12 cellular contexts compared by ENCODE assay signal in genomic region chr4:73187325-73187724, GRCh38.
A peak's percentile ranks its signal among the peaks of the same experiment; 100 is the strongest.
DNase-seq lines count a peak whose midpoint lies in the region; ATAC-seq, FAIRE-seq and TF ChIP-seq lines count a peak whose summit lies in the region.
"Had no signal": no experiment of that assay in that cellular context is flagged by ENCODE, and none has a peak within 500 bp of the region (broad histone marks: within the 10 kb centered on the region; RNA-seq: fewer than 3 reads in every experiment).

No MANE protein-coding gene starts in this region.

- no peak overlapping the region for H3K4me3 Mint-ChIP-seq in activated CD4-positive, alpha-beta memory T cell treated with anti-CD3 and anti-CD28 coated beads for 36 hours
- no peak overlapping the region for H3K4me3 Mint-ChIP-seq in CD4-positive, alpha-beta T cell

- dilution Hi-C loops in endothelial cell of umbilical vein (cut with MboI; ENCODE audit: extremely low pct_ligation_motif_present, low sequenced_read_pairs): no loop called here

- H3K4me1 ChIP-seq in A673 (ENCODE audit: insufficient read depth, low read length, poor library complexity, severe bottlenecking): no peaks in the 10 kb centered on the region
- peaks cover 18% of the 10 kb centered on the region for H3K4me1 ChIP-seq in endothelial cell of umbilical vein (ENCODE audit: control insufficient read depth, extremely low read depth, insufficient read depth, low read length)
- H3K4me1 ChIP-seq: colonic mucosa had no signal

- ATAC-seq in GM21367 (IDR thresholded peaks at IDR 0.05; ENCODE audit: unreplicated experiment): peak; percentile 80
- ATAC-seq in CD4-positive, alpha-beta T cell (ENCODE audit: poor library complexity): no peak

- H3K9me3 ChIP-seq in A673 (ENCODE audit: low read depth, low read length, poor library complexity, severe bottlenecking) (no peaks in the 10 kb centered on the region), endothelial cell of umbilical vein (replicated peaks; ENCODE audit: control insufficient read depth, insufficient read depth, low read length) (no peaks in the 10 kb centered on the region), WERI-Rb-1 (ENCODE audit: severe bottlenecking) (no peaks in the 10 kb centered on the region)
- H3K9me3 ChIP-seq in CD4-positive, alpha-beta T cell (ENCODE audit: control insufficient read depth, low read length): no peaks in the 10 kb centered on the region
- H3K9me3 ChIP-seq: colonic mucosa had no signal

- H3K4me2 ChIP-seq in endothelial cell of umbilical vein (ENCODE audit: insufficient read depth, low read length): peak overlapping the region; percentile 92

- no TSS peak for BruUV-seq in A673 (replicated peaks; lab: Mats Ljungman, UMichigan)
- BruUV-seq in endothelial cell of umbilical vein (replicated peaks; lab: Mats Ljungman, UMichigan): no TSS peak

- in situ Hi-C loops in KBM-7 (cut with MboI; ENCODE audit: low pct_unique_long_range_greater_than_20kb, low sequenced_read_pairs): no loop called here

- H3K27me3 ChIP-seq in A673 (replicated peaks; ENCODE audit: insufficient read depth, low read depth, low read length, poor library complexity) (no peaks in the 10 kb centered on the region), endothelial cell of umbilical vein (ENCODE audit: control insufficient read depth in 2 of 2, insufficient read depth in 2 of 2, low read length in 2 of 2) (no peaks in the 10 kb centered on the region), WERI-Rb-1 (ENCODE audit: insufficient read depth, low read depth, severe bottlenecking) (no peaks in the 10 kb centered on the region)
- no peaks in the 10 kb centered on the region for H3K27me3 ChIP-seq in CD4-positive, alpha-beta T cell (ENCODE audit: control insufficient read depth, insufficient read depth, low read length)
- H3K27me3 ChIP-seq: colonic mucosa had no signal

- peaks cover 29% of the 10 kb centered on the region for H3K36me3 Mint-ChIP-seq in activated CD4-positive, alpha-beta memory T cell treated with anti-CD3 and anti-CD28 coated beads for 36 hours
- peaks cover 50% of the 10 kb centered on the region for H3K36me3 Mint-ChIP-seq in CD4-positive, alpha-beta T cell (ENCODE audit: low read depth)

- H3K9me1 ChIP-seq in endothelial cell of umbilical vein (replicated peaks; ENCODE audit: control insufficient read depth, extremely low read depth, insufficient read depth, low read length): no peaks in the 10 kb centered on the region

- H3K27ac ChIP-seq in A673 (ENCODE audit: low read depth, low read length, poor library complexity, severe bottlenecking) (no peak overlapping the region), endothelial cell of umbilical vein (ENCODE audit: insufficient read depth, low read depth, low read length) (peak overlapping the region; percentile 73), WERI-Rb-1 (no peak overlapping the region)
- H3K27ac ChIP-seq in CD4-positive, alpha-beta T cell (ENCODE audit: low read depth, low read length): no peak overlapping the region
- H3K27ac ChIP-seq: colonic mucosa had no signal

- TF ChIP-seq CTCF in A673 (conservative IDR thresholded peaks at IDR 0.05; ENCODE audit: low read depth, low read length) (no peak), endothelial cell of umbilical vein (IDR thresholded peaks at IDR 0.05; ENCODE audit: extremely low read depth in 1 of 2, insufficient read depth in 1 of 2, low read depth in 1 of 2, low read length in 2 of 2) (no peak), WERI-Rb-1 (IDR thresholded peaks at IDR 0.05; ENCODE audit: low read depth, low read length) (no peak)
- no peak for TF ChIP-seq CTCF in CD4-positive, alpha-beta T cell (IDR thresholded peaks at IDR 0.05)

- peaks cover 2% of the 10 kb centered on the region for H4K20me1 ChIP-seq in endothelial cell of umbilical vein (replicated peaks; ENCODE audit: control insufficient read depth, extremely low read depth, insufficient read depth, low read length)

- intact Hi-C loops in A673 (cut with micrococcal nuclease; ENCODE audit: unreplicated experiment): no loop called here
- intact Hi-C loops in endothelial cell of umbilical vein (cut with micrococcal nuclease): loop anchor here (1.0 to 2.0 kb wide), 2 partner anchors 35 to 70 kb away; no protein-coding TSS in a partner anchor
- intact Hi-C loops in activated CD4-positive, alpha-beta memory T cell treated with anti-CD3 and anti-CD28 coated beads for 36 hours (cut with micrococcal nuclease): no loop called here
- intact Hi-C loops in CD4-positive, alpha-beta T cell (cut with DNase I, micrococcal nuclease): no loop called here

- no peaks in the 10 kb centered on the region for H3K36me3 ChIP-seq in A673 (ENCODE audit: insufficient read depth, low read length, poor library complexity, severe bottlenecking)
- H3K36me3 ChIP-seq in endothelial cell of umbilical vein (ENCODE audit: control insufficient read depth in 2 of 2, extremely low read depth in 1 of 2, insufficient read depth in 2 of 2, low read length in 2 of 2): no peaks in the 10 kb centered on the region
- peaks cover 5% of the 10 kb centered on the region; the same call in 1 of the 2 replicates for H3K36me3 ChIP-seq in WERI-Rb-1
- H3K36me3 ChIP-seq: colonic mucosa had no signal

- peak overlapping the region; percentile 75 for H3K9ac ChIP-seq in endothelial cell of umbilical vein (replicated peaks; ENCODE audit: extremely low read depth, insufficient read depth, low read length)

- FAIRE-seq in endothelial cell of umbilical vein (lab: Jason Lieb, UNC): peak; percentile 70

- POLR2A ChIA-PET in A673 (lab: Charles Lee; ENCODE audit: low non-redundant PET): no interaction called here
- POLR2A ChIA-PET in endothelial cell of umbilical vein (lab: Charles Lee): no interaction called here
- POLR2A ChIA-PET in activated CD4-positive, alpha-beta memory T cell treated with anti-CD3 and anti-CD28 coated beads for 36 hours (lab: Charles Lee): no interaction called here
- POLR2A ChIA-PET in CD4-positive, alpha-beta T cell (lab: Charles Lee): no interaction called here

- TF ChIP-seq POLR2A in endothelial cell of umbilical vein (IDR thresholded peaks at IDR 0.05; ENCODE audit: low read depth, low read length): peak; percentile 15

- no peaks in the 10 kb centered on the region for H3K9me3 Mint-ChIP-seq in activated CD4-positive, alpha-beta memory T cell treated with anti-CD3 and anti-CD28 coated beads for 36 hours
- H3K9me3 Mint-ChIP-seq in CD4-positive, alpha-beta T cell: no peaks in the 10 kb centered on the region

- DNase-seq in A673 (ENCODE audit: low spot score) (peak; percentile 6), KBM-7 (peak; percentile 24), endothelial cell of umbilical vein (ENCODE audit: low read depth, low spot score) (peak; percentile 92), WERI-Rb-1 (no peak)
- no peak for DNase-seq in central memory CD4-positive, alpha-beta T cell
- no peak for DNase-seq in activated CD4-positive, alpha-beta memory T cell treated with anti-CD3 and anti-CD28 coated beads for 36 hours
- DNase-seq in CD4-positive, alpha-beta T cell: no peak
- DNase-seq: activated CD8-positive, alpha-beta memory T cell treated with anti-CD3 and anti-CD28 coated beads, Interleukin-2, amount 50 U/mL, for 4 hours; C1 segment of cervical spinal cord; colonic mucosa; NCI-H2107 had no signal

- H3K27me3 Mint-ChIP-seq in activated CD4-positive, alpha-beta memory T cell treated with anti-CD3 and anti-CD28 coated beads for 36 hours: no peaks in the 10 kb centered on the region
- no peaks in the 10 kb centered on the region for H3K27me3 Mint-ChIP-seq in CD4-positive, alpha-beta T cell

- CTCF ChIA-PET in A673 (lab: Charles Lee) (no interaction called here), endothelial cell of umbilical vein (lab: Charles Lee) (interaction anchor here (0.9 kb wide), 1 partner anchor 70 kb away, joined by 3 read pairs; no protein-coding TSS in a partner anchor)
- CTCF ChIA-PET in activated CD4-positive, alpha-beta memory T cell treated with anti-CD3 and anti-CD28 coated beads for 36 hours (lab: Charles Lee): no interaction called here
- CTCF ChIA-PET in CD4-positive, alpha-beta T cell (lab: Charles Lee): no interaction called here

- no peak overlapping the region for H2AFZ ChIP-seq in endothelial cell of umbilical vein (ENCODE audit: low read depth, low read length)

- peaks cover 73% of the 10 kb centered on the region for H3K79me2 ChIP-seq in endothelial cell of umbilical vein (ENCODE audit: control insufficient read depth, insufficient read depth, low read length)

- no peak overlapping the region for H3K27ac Mint-ChIP-seq in activated CD4-positive, alpha-beta memory T cell treated with anti-CD3 and anti-CD28 coated beads for 36 hours
- H3K27ac Mint-ChIP-seq in CD4-positive, alpha-beta T cell: no peak overlapping the region

- H3K4me3 ChIP-seq in A673 (ENCODE audit: low read depth, low read length, poor library complexity, severe bottlenecking): no peak overlapping the region
- H3K4me3 ChIP-seq in endothelial cell of umbilical vein (replicated peaks in 1 of 3; ENCODE audit: insufficient read depth in 1 of 3, low read depth in 1 of 3, low read length in 3 of 3): peak overlapping the region in 1 of 3 experiments; percentile 53
- H3K4me3 ChIP-seq in WERI-Rb-1 (ENCODE audit: low read depth, low read length): no peak overlapping the region
- H3K4me3 ChIP-seq: colonic mucosa had no signal

- H3K4me1 Mint-ChIP-seq in activated CD4-positive, alpha-beta memory T cell treated with anti-CD3 and anti-CD28 coated beads for 36 hours (ENCODE audit: low read depth): peaks cover 30% of the 10 kb centered on the region
- H3K4me1 Mint-ChIP-seq in CD4-positive, alpha-beta T cell (ENCODE audit: low read depth): peaks cover 41% of the 10 kb centered on the region

TF ChIP-seq in endothelial cell of umbilical vein, 7 proteins besides CTCF, POLR2A, EP300 and RAD21:
- TF ChIP-seq FOS (IDR thresholded peaks at IDR 0.05; ENCODE audit: borderline replicate concordance, insufficient read depth, low read length) (peak; percentile 32), GATA2 (IDR thresholded peaks at IDR 0.05; ENCODE audit: insufficient read depth, insufficient read length, low read depth, low read length) (no peak), EZH2 (IDR thresholded peaks at IDR 0.05; ENCODE audit: borderline replicate concordance, low read depth, low read length, severe bottlenecking) (no peak)

Comparison
In these comparisons a context has a peak if more than half of its experiments do, and no peak if none do; other contexts are left out.
1. DNase-seq: peak in A673 (single experiment), KBM-7 (single experiment) and endothelial cell of umbilical vein (single experiment); none in WERI-Rb-1 (single experiment), central memory CD4-positive, alpha-beta T cell (single experiment), activated CD4-positive, alpha-beta memory T cell treated with anti-CD3 and anti-CD28 coated beads for 36 hours (single experiment) and CD4-positive, alpha-beta T cell (0 of 10).